1 cellular context compared by ENCODE assay signal in the genomic region with DNA sequence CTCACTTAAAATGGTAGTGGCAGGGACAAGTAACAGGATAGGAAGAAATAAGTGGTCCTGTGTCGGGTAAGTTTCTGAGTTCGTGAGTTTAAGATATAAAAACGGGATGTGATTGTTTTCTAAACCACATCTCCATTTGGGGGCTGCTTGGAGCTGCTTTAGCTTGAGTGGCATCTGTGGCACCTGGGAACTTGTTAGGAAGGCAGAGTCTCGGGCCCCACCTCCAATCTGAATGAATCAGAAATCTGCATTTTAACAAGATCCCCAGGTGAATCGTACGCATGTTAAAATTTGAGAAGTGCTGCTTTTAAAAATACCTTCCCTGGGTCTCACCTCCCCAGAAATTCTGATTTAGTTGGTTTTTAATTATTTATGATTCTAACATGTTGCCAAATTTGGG.
TF ChIP-seq lines count a peak whose summit lies in the region.

No MANE protein-coding gene starts in this region.

TF ChIP-seq in GM23338, 12 proteins besides CTCF, POLR2A, EP300 and RAD21 (continued from another document):
- TF ChIP-seq, protein P1, sequence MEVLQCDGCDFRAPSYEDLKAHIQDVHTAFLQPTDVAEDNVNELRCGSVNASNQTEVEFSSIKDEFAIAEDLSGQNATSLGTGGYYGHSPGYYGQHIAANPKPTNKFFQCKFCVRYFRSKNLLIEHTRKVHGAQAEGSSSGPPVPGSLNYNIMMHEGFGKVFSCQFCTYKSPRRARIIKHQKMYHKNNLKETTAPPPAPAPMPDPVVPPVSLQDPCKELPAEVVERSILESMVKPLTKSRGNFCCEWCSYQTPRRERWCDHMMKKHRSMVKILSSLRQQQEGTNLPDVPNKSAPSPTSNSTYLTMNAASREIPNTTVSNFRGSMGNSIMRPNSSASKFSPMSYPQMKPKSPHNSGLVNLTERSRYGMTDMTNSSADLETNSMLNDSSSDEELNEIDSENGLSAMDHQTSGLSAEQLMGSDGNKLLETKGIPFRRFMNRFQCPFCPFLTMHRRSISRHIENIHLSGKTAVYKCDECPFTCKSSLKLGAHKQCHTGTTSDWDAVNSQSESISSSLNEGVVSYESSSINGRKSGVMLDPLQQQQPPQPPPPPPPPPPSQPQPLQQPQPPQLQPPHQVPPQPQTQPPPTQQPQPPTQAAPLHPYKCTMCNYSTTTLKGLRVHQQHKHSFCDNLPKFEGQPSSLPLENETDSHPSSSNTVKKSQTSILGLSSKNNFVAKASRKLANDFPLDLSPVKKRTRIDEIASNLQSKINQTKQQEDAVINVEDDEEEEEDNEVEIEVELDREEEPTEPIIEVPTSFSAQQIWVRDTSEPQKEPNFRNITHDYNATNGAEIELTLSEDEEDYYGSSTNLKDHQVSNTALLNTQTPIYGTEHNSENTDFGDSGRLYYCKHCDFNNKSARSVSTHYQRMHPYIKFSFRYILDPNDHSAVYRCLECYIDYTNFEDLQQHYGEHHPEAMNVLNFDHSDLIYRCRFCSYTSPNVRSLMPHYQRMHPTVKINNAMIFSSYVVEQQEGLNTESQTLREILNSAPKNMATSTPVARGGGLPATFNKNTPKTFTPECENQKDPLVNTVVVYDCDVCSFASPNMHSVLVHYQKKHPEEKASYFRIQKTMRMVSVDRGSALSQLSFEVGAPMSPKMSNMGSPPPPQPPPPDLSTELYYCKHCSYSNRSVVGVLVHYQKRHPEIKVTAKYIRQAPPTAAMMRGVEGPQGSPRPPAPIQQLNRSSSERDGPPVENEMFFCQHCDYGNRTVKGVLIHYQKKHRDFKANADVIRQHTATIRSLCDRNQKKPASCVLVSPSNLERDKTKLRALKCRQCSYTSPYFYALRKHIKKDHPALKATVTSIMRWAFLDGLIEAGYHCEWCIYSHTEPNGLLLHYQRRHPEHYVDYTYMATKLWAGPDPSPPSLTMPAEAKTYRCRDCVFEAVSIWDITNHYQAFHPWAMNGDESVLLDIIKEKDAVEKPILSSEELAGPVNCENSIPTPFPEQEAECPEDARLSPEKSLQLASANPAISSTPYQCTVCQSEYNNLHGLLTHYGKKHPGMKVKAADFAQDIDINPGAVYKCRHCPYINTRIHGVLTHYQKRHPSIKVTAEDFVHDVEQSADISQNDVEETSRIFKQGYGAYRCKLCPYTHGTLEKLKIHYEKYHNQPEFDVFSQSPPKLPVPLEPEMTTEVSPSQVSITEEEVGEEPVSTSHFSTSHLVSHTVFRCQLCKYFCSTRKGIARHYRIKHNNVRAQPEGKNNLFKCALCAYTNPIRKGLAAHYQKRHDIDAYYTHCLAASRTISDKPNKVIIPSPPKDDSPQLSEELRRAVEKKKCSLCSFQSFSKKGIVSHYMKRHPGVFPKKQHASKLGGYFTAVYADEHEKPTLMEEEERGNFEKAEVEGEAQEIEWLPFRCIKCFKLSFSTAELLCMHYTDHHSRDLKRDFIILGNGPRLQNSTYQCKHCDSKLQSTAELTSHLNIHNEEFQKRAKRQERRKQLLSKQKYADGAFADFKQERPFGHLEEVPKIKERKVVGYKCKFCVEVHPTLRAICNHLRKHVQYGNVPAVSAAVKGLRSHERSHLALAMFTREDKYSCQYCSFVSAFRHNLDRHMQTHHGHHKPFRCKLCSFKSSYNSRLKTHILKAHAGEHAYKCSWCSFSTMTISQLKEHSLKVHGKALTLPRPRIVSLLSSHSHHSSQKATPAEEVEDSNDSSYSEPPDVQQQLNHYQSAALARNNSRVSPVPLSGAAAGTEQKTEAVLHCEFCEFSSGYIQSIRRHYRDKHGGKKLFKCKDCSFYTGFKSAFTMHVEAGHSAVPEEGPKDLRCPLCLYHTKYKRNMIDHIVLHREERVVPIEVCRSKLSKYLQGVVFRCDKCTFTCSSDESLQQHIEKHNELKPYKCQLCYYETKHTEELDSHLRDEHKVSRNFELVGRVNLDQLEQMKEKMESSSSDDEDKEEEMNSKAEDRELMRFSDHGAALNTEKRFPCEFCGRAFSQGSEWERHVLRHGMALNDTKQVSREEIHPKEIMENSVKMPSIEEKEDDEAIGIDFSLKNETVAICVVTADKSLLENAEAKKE (CRISPR knock-in tag; IDR thresholded peaks at IDR 0.05), result no peak
- no peak for TF ChIP-seq STAT1 (IDR thresholded peaks at IDR 0.05; ENCODE audit: unreplicated experiment)
